In the genomic region with DNA sequence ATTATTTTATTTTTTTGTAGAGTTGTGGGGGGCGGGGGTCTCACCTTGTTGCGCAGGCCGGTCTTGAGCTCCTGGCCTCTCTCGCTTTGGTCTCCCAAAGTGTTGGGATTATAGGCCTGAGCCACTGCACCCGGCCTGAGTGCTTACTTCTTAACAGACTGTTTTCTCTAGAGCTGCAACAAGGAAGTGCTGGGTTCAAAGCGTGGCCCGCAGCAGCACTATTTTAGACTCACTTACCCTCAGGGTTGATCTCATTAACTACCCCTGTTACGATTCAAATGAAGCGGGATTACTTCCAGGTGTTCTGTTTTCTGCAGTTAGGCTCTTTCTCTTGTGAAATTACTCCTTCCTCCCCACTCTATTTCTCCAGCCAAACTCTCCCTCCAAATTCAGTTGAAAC, we compare ENCODE assay signal across 33 cellular contexts. TPM values are rescaled to one million over a fixed set of nuclear protein-coding genes. Genes with fewer than 3 reads are reported as not detected.
"Had no signal": no experiment of that assay in that cellular context is flagged by ENCODE, and none has a peak within 500 bp of the region (broad histone marks: within the 10 kb centered on the region; RNA-seq: fewer than 3 reads in every experiment).

No MANE protein-coding gene starts in this region.

- ATAC-seq: activated CD8-positive, alpha-beta T cell treated with anti-CD3 and anti-CD28 coated beads for 36 hours; activated naive CD8-positive, alpha-beta T cell treated with anti-CD3 and anti-CD28 coated beads, Interleukin-2, amount 50 U/mL, for 24 hours; activated T-cell treated with anti-CD3 and anti-CD28 coated beads, Interleukin-2, amount 50 U/mL, for 4 hours; activated T-helper 17 cell treated with anti-CD3 and anti-CD28 coated beads, Interleukin-2, amount 50 U/mL, for 72 hours; left cardiac atrium; left ventricle myocardium superior; naive thymus-derived CD4-positive, alpha-beta T cell; pancreas; stimulated activated effector memory CD8-positive, alpha-beta T cell treated with anti-CD3 and anti-CD28 coated beads, Interleukin-12 subunit alpha, Interleukin-12 subunit beta, amount 100 ng/mL, for 72 hours had no signal

- H3K27me3 ChIP-seq: esophagus squamous epithelium, sigmoid colon, upper lobe of left lung, vagina had no signal

- H3K4me1 Mint-ChIP-seq: activated B cell treated with CpG ODN at 0.5 μM for 24 hours; activated naive CD4-positive, alpha-beta T cell treated with anti-CD3 and anti-CD28 coated beads, Interleukin-2, amount 50 U/mL, for 24 hours; stimulated activated effector memory CD8-positive, alpha-beta T cell treated with anti-CD3 and anti-CD28 coated beads, Interleukin-12 subunit alpha, Interleukin-12 subunit beta, amount 100 ng/mL, for 72 hours had no signal

- H3K4me1 ChIP-seq: pancreas, sigmoid colon, upper lobe of left lung, vagina had no signal

- H3K4me3 Mint-ChIP-seq: activated B cell treated with CpG ODN at 0.5 μM for 24 hours; activated CD8-positive, alpha-beta T cell treated with anti-CD3 and anti-CD28 coated beads for 36 hours; activated naive CD4-positive, alpha-beta T cell treated with anti-CD3 and anti-CD28 coated beads, Interleukin-2, amount 50 U/mL, for 24 hours; activated naive CD8-positive, alpha-beta T cell treated with anti-CD3 and anti-CD28 coated beads, Interleukin-2, amount 50 U/mL, for 24 hours; activated T-cell treated with anti-CD3 and anti-CD28 coated beads, Interleukin-2, amount 50 U/mL, for 4 hours; activated T-helper 17 cell treated with anti-CD3 and anti-CD28 coated beads, Interleukin-2, amount 50 U/mL, for 72 hours; dendritic cell treated with granulocyte-macrophage colony-stimulating factor and Interleukin-4, amounts not matched to agents 40 ng/mL and 50 ng/mL, for 4 days; naive thymus-derived CD4-positive, alpha-beta T cell; stimulated activated effector memory CD8-positive, alpha-beta T cell treated with anti-CD3 and anti-CD28 coated beads, Interleukin-12 subunit alpha, Interleukin-12 subunit beta, amount 100 ng/mL, for 72 hours; stimulated activated naive CD8-positive, alpha-beta T cell treated with anti-CD3 and anti-CD28 coated beads, Interleukin-15, Interleukin-2, amounts not matched to agents 100 ng/mL and 50 ng/mL, for 24 hours had no signal

- H3K9me3 ChIP-seq: esophagus squamous epithelium, pancreas, prostate gland, sigmoid colon, thoracic aorta, upper lobe of left lung, vagina had no signal

- H3K36me3 Mint-ChIP-seq: activated naive CD4-positive, alpha-beta T cell treated with anti-CD3 and anti-CD28 coated beads, Interleukin-2, amount 50 U/mL, for 24 hours; stimulated activated effector memory CD8-positive, alpha-beta T cell treated with anti-CD3 and anti-CD28 coated beads, Interleukin-12 subunit alpha, Interleukin-12 subunit beta, amount 100 ng/mL, for 72 hours had no signal

- H3K27me3 Mint-ChIP-seq: activated naive CD4-positive, alpha-beta T cell treated with anti-CD3 and anti-CD28 coated beads, Interleukin-2, amount 50 U/mL, for 24 hours had no signal

- H3K36me3 ChIP-seq: pancreas, prostate gland, sigmoid colon, upper lobe of left lung, vagina had no signal

- H3K4me3 ChIP-seq: esophagus squamous epithelium, pancreas, prostate gland, sigmoid colon, thoracic aorta, upper lobe of left lung, vagina had no signal

- H3K9me3 Mint-ChIP-seq: activated B cell treated with CpG ODN at 0.5 μM for 24 hours; activated CD8-positive, alpha-beta T cell treated with anti-CD3 and anti-CD28 coated beads for 36 hours; activated naive CD4-positive, alpha-beta T cell treated with anti-CD3 and anti-CD28 coated beads, Interleukin-2, amount 50 U/mL, for 24 hours; activated naive CD8-positive, alpha-beta T cell treated with anti-CD3 and anti-CD28 coated beads, Interleukin-2, amount 50 U/mL, for 24 hours; activated T-cell treated with anti-CD3 and anti-CD28 coated beads, Interleukin-2, amount 50 U/mL, for 4 hours; activated T-helper 17 cell treated with anti-CD3 and anti-CD28 coated beads, Interleukin-2, amount 50 U/mL, for 72 hours; dendritic cell treated with granulocyte-macrophage colony-stimulating factor and Interleukin-4, amounts not matched to agents 40 ng/mL and 50 ng/mL, for 4 days; stimulated activated effector memory CD8-positive, alpha-beta T cell treated with anti-CD3 and anti-CD28 coated beads, Interleukin-12 subunit alpha, Interleukin-12 subunit beta, amount 100 ng/mL, for 72 hours; stimulated activated naive CD8-positive, alpha-beta T cell treated with anti-CD3 and anti-CD28 coated beads, Interleukin-15, Interleukin-2, amounts not matched to agents 100 ng/mL and 50 ng/mL, for 24 hours had no signal

- FAIRE-seq: endometrium, pancreas, small intestine had no signal

- DNase-seq: activated B cell treated with CpG ODN at 0.5 μM for 24 hours; activated CD4-positive, alpha-beta T cell treated with anti-CD3 and anti-CD28 coated beads, Interleukin-2, amount 50 U/mL, for 1 hour; activated CD8-positive, alpha-beta T cell treated with anti-CD3 and anti-CD28 coated beads for 36 hours; activated naive CD8-positive, alpha-beta T cell treated with anti-CD3 and anti-CD28 coated beads, Interleukin-2, amount 50 U/mL, for 24 hours; activated T-cell treated with anti-CD3 and anti-CD28 coated beads, Interleukin-2, amount 50 U/mL, for 4 hours; amygdala; central memory CD4-positive, alpha-beta T cell; esophagus squamous epithelium; foreskin melanocyte; left cardiac atrium; left ventricle myocardium superior; midbrain; naive thymus-derived CD4-positive, alpha-beta T cell; nucleus accumbens; pancreas; sigmoid colon; small intestine; stimulated activated CD4-positive, alpha-beta T cell treated with anti-CD3 and anti-CD28 coated beads, Interleukin-4, amount 100 ng/mL, for 24 hours; upper lobe of left lung had no signal

- H3K27ac ChIP-seq: epithelial cell of prostate, pancreas, prostate gland, sigmoid colon, thoracic aorta, upper lobe of left lung, vagina had no signal

- H3K27ac Mint-ChIP-seq: activated B cell treated with CpG ODN at 0.5 μM for 24 hours; activated CD8-positive, alpha-beta T cell treated with anti-CD3 and anti-CD28 coated beads for 36 hours; activated naive CD4-positive, alpha-beta T cell treated with anti-CD3 and anti-CD28 coated beads, Interleukin-2, amount 50 U/mL, for 24 hours; activated naive CD8-positive, alpha-beta T cell treated with anti-CD3 and anti-CD28 coated beads, Interleukin-2, amount 50 U/mL, for 24 hours; activated T-helper 17 cell treated with anti-CD3 and anti-CD28 coated beads, Interleukin-2, amount 50 U/mL, for 72 hours; dendritic cell treated with granulocyte-macrophage colony-stimulating factor and Interleukin-4, amounts not matched to agents 40 ng/mL and 50 ng/mL, for 4 days; naive thymus-derived CD4-positive, alpha-beta T cell; stimulated activated effector memory CD8-positive, alpha-beta T cell treated with anti-CD3 and anti-CD28 coated beads, Interleukin-12 subunit alpha, Interleukin-12 subunit beta, amount 100 ng/mL, for 72 hours; stimulated activated naive CD8-positive, alpha-beta T cell treated with anti-CD3 and anti-CD28 coated beads, Interleukin-15, Interleukin-2, amounts not matched to agents 100 ng/mL and 50 ng/mL, for 24 hours had no signal

RNA-seq across cellular contexts. Expression of gene A2ML1, which starts 8.7 kb away (rescaled TPM):
- total RNA-seq: activated B cell treated with CpG ODN at 0.5 μM for 24 hours; activated CD8-positive, alpha-beta T cell treated with anti-CD3 and anti-CD28 coated beads for 36 hours; activated T-cell treated with anti-CD3 and anti-CD28 coated beads, Interleukin-2, amount 50 U/mL, for 4 hours; activated T-helper 17 cell treated with anti-CD3 and anti-CD28 coated beads, Interleukin-2, amount 50 U/mL, for 72 hours; glomerular endothelial cell; left ventricle myocardium superior; lung microvascular endothelial cell; naive thymus-derived CD4-positive, alpha-beta T cell; pancreas; sigmoid colon; subcutaneous adipose tissue had no signal
- polyA plus RNA-seq: naive thymus-derived CD4-positive, alpha-beta T cell; neural cell had no signal
